ENCODE assay signal across 11 cellular contexts in genomic region chr16:14284371-14284770, GRCh38.
DNase-seq lines count a peak whose midpoint lies in the region; ATAC-seq and TF ChIP-seq lines count a peak whose summit lies in the region.
"Had no signal": no experiment of that assay in that cellular context is flagged by ENCODE, and none has a peak within 500 bp of the region (broad histone marks: within the 10 kb centered on the region; RNA-seq: fewer than 3 reads in every experiment).

No MANE protein-coding gene starts in this region.

- H3K9me3 ChIP-seq in breast epithelium (peaks cover 5 to 13% of the 10 kb centered on the region in 2 donors), NT2/D1 (ENCODE audit: insufficient read depth, low read length) (peaks cover 7% of the 10 kb centered on the region; the same call in 1 of the 2 replicates), endodermal cell (ENCODE audit: control insufficient read depth, low read length) (peaks cover 3% of the 10 kb centered on the region), tibial artery (peaks cover 0 to 2% (median 2%) of the 10 kb centered on the region in 3 donors), left lung (peaks cover 0 to 9% of the 10 kb centered on the region in 2 donors)

- H3K36me3 Mint-ChIP-seq in MCF 10A (ENCODE audit: insufficient read depth, unreplicated experiment) = peaks cover 15% of the 10 kb centered on the region
- H3K36me3 Mint-ChIP-seq in endodermal cell (ENCODE audit: low read depth) = no peaks in the 10 kb centered on the region

- intact Hi-C loops in MCF 10A (cut with micrococcal nuclease) (no loop called here), breast epithelium (cut with DNase I; ENCODE audit: low total_unique reads) (no loop called here), tibial artery (cut with DNase I; ENCODE audit: low total_unique reads) (no loop called here), left lung (cut with DNase I) (loop anchor here in 1 of 2 donors (10.0 kb wide), 1 partner anchor 360 kb away; the partner anchor contains the start of gene ERCC4)

- 81 to 83% methylated on average over 5 of the region's 5 CpGs for WGBS in endodermal cell (ENCODE audit: insufficient coverage in 1 of 2, insufficient read length in 1 of 2), 2 experiments

- H3K4me3 Mint-ChIP-seq in MCF 10A (ENCODE audit: unreplicated experiment) (peak overlapping the region; percentile 82), endodermal cell (peak overlapping the region; percentile 87)

- no peak for ATAC-seq in left lung

- H3K27me3 ChIP-seq in breast epithelium = no peaks in the 10 kb centered on the region
- no peaks in the 10 kb centered on the region for H3K27me3 ChIP-seq in NT2/D1 (ENCODE audit: insufficient read depth, insufficient read length)
- no peaks in the 10 kb centered on the region for H3K27me3 ChIP-seq in endodermal cell (ENCODE audit: control insufficient read depth, insufficient read depth, low read length, poor library complexity, severe bottlenecking)
- no peaks in the 10 kb centered on the region for H3K27me3 ChIP-seq in tibial artery
- no peaks in the 10 kb centered on the region for H3K27me3 ChIP-seq in left lung
- H3K27me3 ChIP-seq: suprapubic skin had no signal

- H3K9me3 Mint-ChIP-seq in MCF 10A (ENCODE audit: unreplicated experiment) (peaks cover 6% of the 10 kb centered on the region), endodermal cell (peaks cover 5% of the 10 kb centered on the region)

- H3K27ac Mint-ChIP-seq in MCF 10A (ENCODE audit: low read depth, unreplicated experiment) = no peak overlapping the region
- H3K27ac Mint-ChIP-seq in endodermal cell = no peak overlapping the region

- no peaks in the 10 kb centered on the region for H3K36me3 ChIP-seq in breast epithelium
- H3K36me3 ChIP-seq in NT2/D1 (ENCODE audit: insufficient read depth, insufficient read length, low read length) = no peaks in the 10 kb centered on the region
- no peaks in the 10 kb centered on the region for H3K36me3 ChIP-seq in endodermal cell (ENCODE audit: control insufficient read depth, insufficient read depth, low read length)
- no peaks in the 10 kb centered on the region for H3K36me3 ChIP-seq in tibial artery
- H3K36me3 ChIP-seq in left lung = no peaks in the 10 kb centered on the region
- H3K36me3 ChIP-seq: suprapubic skin had no signal

- H3K4me1 Mint-ChIP-seq in MCF 10A (ENCODE audit: insufficient read depth, unreplicated experiment) (peaks cover 5% of the 10 kb centered on the region), endodermal cell (peaks cover 14% of the 10 kb centered on the region)

- peaks cover 0 to 6% of the 10 kb centered on the region in 2 donors for H3K4me1 ChIP-seq in breast epithelium
- H3K4me1 ChIP-seq in NT2/D1 (ENCODE audit: insufficient read depth, insufficient read length) = no peaks in the 10 kb centered on the region
- no peaks in the 10 kb centered on the region for H3K4me1 ChIP-seq in endodermal cell (ENCODE audit: control insufficient read depth, insufficient read depth, low read length)
- peaks cover 0 to 19% (median 4%) of the 10 kb centered on the region in 4 donors for H3K4me1 ChIP-seq in tibial artery
- H3K4me1 ChIP-seq in left lung = peaks cover 3 to 17% of the 10 kb centered on the region in 2 donors

- TF ChIP-seq CTCF in MCF 10A (IDR thresholded peaks at IDR 0.05; ENCODE audit: unreplicated experiment) = no peak
- no peak for TF ChIP-seq CTCF in breast epithelium (IDR thresholded peaks at IDR 0.05)
- no peak for TF ChIP-seq CTCF in endodermal cell (conservative IDR thresholded peaks at IDR 0.05)
- no peak for TF ChIP-seq CTCF in tibial artery (IDR thresholded peaks at IDR 0.05)
- TF ChIP-seq CTCF in left lung (IDR thresholded peaks at IDR 0.05) = no peak
- no peak for TF ChIP-seq CTCF in GM13977 (IDR thresholded peaks at IDR 0.05; ENCODE audit: extremely low read depth, insufficient read depth, missing control alignments)

- H3K9ac ChIP-seq in NT2/D1 (ENCODE audit: insufficient read length, low read depth) (no peak overlapping the region), endodermal cell (ENCODE audit: extremely low read depth, low read length, poor library complexity, severe bottlenecking) (no peak overlapping the region)

- TF ChIP-seq POLR2A in breast epithelium (IDR thresholded peaks at IDR 0.05) = no peak

- no TSS peak for BruUV-seq in MCF 10A (replicated peaks; lab: Mats Ljungman, UMichigan)

- DNase-seq in MCF 10A (ENCODE audit: unreplicated experiment) (no peak), breast epithelium (ENCODE audit: low spot score in 2 of 2) (no peak), NT2/D1 (ENCODE audit: low read depth, low spot score) (no peak), endodermal cell (no peak), tibial artery (no peak), 8988T (no peak), left lung (no peak), GM13977 (ENCODE audit: low spot score) (no peak)
- DNase-seq: activated CD4-positive, alpha-beta T cell treated with anti-CD3 and anti-CD28 coated beads, Interleukin-2, amount 50 U/mL, for 48 hours; stimulated activated CD4-positive, alpha-beta T cell treated with anti-CD3 and anti-CD28 coated beads, Interleukin-4, amount 100 ng/mL, for 24 hours had no signal

- H3K4me3 ChIP-seq in breast epithelium (no peak overlapping the region), NT2/D1 (ENCODE audit: insufficient read length, low read depth) (peak overlapping the region; percentile 65), endodermal cell (ENCODE audit: low read length) (no peak overlapping the region), tibial artery (peak overlapping the region in 1 of 2 donors; percentile 59), left lung (no peak overlapping the region)

- in situ Hi-C loops in GM13977 (cut with MboI; ENCODE audit: low pct_unique_long_range_greater_than_20kb, low sequenced_read_pairs, unreplicated experiment) = loop anchor here (10.0 kb wide), 1 partner anchor 360 kb away; the partner anchor contains the start of gene ERCC4

- POLR2A ChIA-PET in MCF 10A (lab: Yijun Ruan, JAX) = interaction anchor here (0.9 kb wide), 1 partner anchor 10 kb away, joined by 3 read pairs; no protein-coding TSS in a partner anchor

- CTCF ChIA-PET in MCF 10A (lab: Yijun Ruan, JAX) = interaction anchor here (0.5 to 2.5 kb wide), 4 partner anchors 38 to 1665 kb away, joined by 3 to 12 read pairs (median 6); no protein-coding TSS in a partner anchor

- H3K27ac ChIP-seq in breast epithelium = no peak overlapping the region
- H3K27ac ChIP-seq in endodermal cell (ENCODE audit: low read depth, low read length) = no peak overlapping the region
- peak overlapping the region; percentile 83 to 88 for H3K27ac ChIP-seq in tibial artery
- H3K27ac ChIP-seq in left lung = no peak overlapping the region

- H3K27me3 Mint-ChIP-seq in MCF 10A (ENCODE audit: insufficient read depth, unreplicated experiment) (no peaks in the 10 kb centered on the region), endodermal cell (ENCODE audit: insufficient read depth) (peaks cover 13% of the 10 kb centered on the region)

Comparison
In these comparisons a context has a peak if more than half of its experiments do, and no peak if none do; other contexts are left out.
1. H3K27ac ChIP-seq: peak in tibial artery (2 of 2); none in breast epithelium (0 of 2), endodermal cell (single experiment) and left lung (0 of 2).